Comparison of ENCODE assay signal across 28 cellular contexts in the genomic region with DNA sequence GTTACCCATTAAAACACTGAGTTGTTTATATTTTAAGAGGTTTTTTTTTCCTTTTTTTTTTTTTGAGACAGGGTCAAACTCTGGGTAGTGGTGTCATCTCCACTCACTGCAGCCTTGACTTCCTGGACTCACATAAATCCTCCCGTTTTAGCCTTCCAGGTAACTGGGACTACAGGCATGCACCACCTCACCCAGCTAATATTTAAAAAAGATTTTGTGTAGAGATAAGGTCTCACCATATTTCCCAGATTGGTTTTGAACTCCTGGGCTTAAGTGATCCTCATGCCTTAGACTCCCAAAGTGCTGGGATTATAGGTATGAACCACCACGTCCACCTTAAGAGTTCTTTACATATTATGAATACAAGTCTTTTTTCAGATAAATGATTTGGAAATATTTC.
"Had no signal": no experiment of that assay in that cellular context is flagged by ENCODE, and none has a peak within 500 bp of the region (broad histone marks: within the 10 kb centered on the region; RNA-seq: fewer than 3 reads in every experiment).

No MANE protein-coding gene starts in this region.

- DNase-seq: colonic mucosa; cortex of kidney; dermis blood vessel endothelial cell; dorsolateral prefrontal cortex; effector CD4-positive, alpha-beta T cell; effector CD8-positive, alpha-beta T cell; effector memory CD4-positive, alpha-beta T cell; effector memory CD8-positive, alpha-beta T cell; endodermal cell; erythroblast; esophagus squamous epithelium; foreskin fibroblast; foreskin keratinocyte; foreskin melanocyte; gastrocnemius medialis; glutamatergic neuron; head of caudate nucleus; heart left ventricle; heart right ventricle had no signal

- FAIRE-seq: colon, endometrium, endothelial cell of umbilical vein, frontal cortex had no signal

- H3K4me3 ChIP-seq: colonic mucosa, coronary artery, dorsolateral prefrontal cortex, esophagus muscularis mucosa, esophagus squamous epithelium, gastrocnemius medialis, gastroesophageal sphincter, heart left ventricle, heart right ventricle had no signal

- ATAC-seq: effector memory CD8-positive, alpha-beta T cell; esophagus mucosa; foreskin keratinocyte; gastrocnemius medialis; gastroesophageal sphincter; heart left ventricle; heart right ventricle had no signal

- H3K4me1 ChIP-seq: colonic mucosa, esophagus muscularis mucosa, esophagus squamous epithelium, foreskin keratinocyte, gastrocnemius medialis, gastroesophageal sphincter had no signal

- H3K9me3 ChIP-seq: colonic mucosa, esophagus muscularis mucosa, esophagus squamous epithelium, gastrocnemius medialis had no signal

- H3K27me3 ChIP-seq: colonic mucosa, dorsolateral prefrontal cortex, esophagus muscularis mucosa, esophagus squamous epithelium, foreskin keratinocyte, gastrocnemius medialis, gastroesophageal sphincter, heart left ventricle, heart right ventricle had no signal

- H3K27ac ChIP-seq: colonic mucosa, coronary artery, dorsolateral prefrontal cortex, epithelial cell of prostate, esophagus muscularis mucosa, esophagus squamous epithelium, foreskin keratinocyte, gastrocnemius medialis, gastroesophageal sphincter, heart left ventricle, heart right ventricle had no signal

- H3K36me3 ChIP-seq: colonic mucosa, gastrocnemius medialis had no signal
